17 cellular contexts compared by ENCODE assay signal in genomic region chr6:72937160-72937559, GRCh38.
DNase-seq lines count a peak whose midpoint lies in the region; ATAC-seq lines count a peak whose summit lies in the region.
"Had no signal": no experiment of that assay in that cellular context is flagged by ENCODE, and none has a peak within 500 bp of the region (broad histone marks: within the 10 kb centered on the region; RNA-seq: fewer than 3 reads in every experiment).

No MANE protein-coding gene starts in this region.

- peak; percentile 46 for DNase-seq in EL
- peak; percentile 9 for DNase-seq in NCI-H226
- DNase-seq in foreskin melanocyte: peak; percentile 58
- DNase-seq in NCI-H2171 treated with DMSO at 0.1 percent for 48 hours (lab: John Stamatoyannopoulos, UW): no peak
- no peak for DNase-seq in SKM-1 (lab: John Stamatoyannopoulos, UW; ENCODE audit: unreplicated experiment)
- DNase-seq in COLO668 (lab: John Stamatoyannopoulos, UW; ENCODE audit: unreplicated experiment): no peak
- DNase-seq: ACHN; AML-193; Calu3; CD4-positive, alpha-beta T cell; DMS79 treated with DMSO at 0.1 percent for 48 hours; GDM1; HCEC 1CT; IMR-90 had no signal

- ATAC-seq in HG03342 (IDR thresholded peaks at IDR 0.05; ENCODE audit: unreplicated experiment): no peak
- ATAC-seq: GM23338, K562 had no signal

Comparison
In these comparisons a context has a peak if more than half of its experiments do, and no peak if none do; other contexts are left out.
1. DNase-seq: peak in EL (single experiment), NCI-H226 (single experiment) and foreskin melanocyte (single experiment); none in NCI-H2171 treated with DMSO at 0.1 percent for 48 hours (single experiment), SKM-1 (single experiment) and COLO668 (single experiment).